8 cellular contexts compared by ENCODE assay signal in genomic region chr22:21652010-21652546, GRCh38. TPM values are rescaled to one million over a fixed set of nuclear protein-coding genes. Genes with fewer than 3 reads are reported as not detected.
A peak's percentile ranks its signal among the peaks of the same experiment; 100 is the strongest.
DNase-seq lines count a peak whose midpoint lies in the region; FAIRE-seq and TF ChIP-seq lines count a peak whose summit lies in the region.

No MANE protein-coding gene starts in this region.

- TF ChIP-seq POLR2A in H54 (IDR thresholded peaks at IDR 0.05; ENCODE audit: low read depth, low read length) = peak; percentile 57
- no peak for TF ChIP-seq POLR2A in testis (IDR thresholded peaks at IDR 0.05)

- peaks cover 8% of the 10 kb centered on the region for H3K36me3 ChIP-seq in osteoblast (ENCODE audit: insufficient read depth, low read length)
- H3K36me3 ChIP-seq in testis (ENCODE audit: low read depth, missing control alignments) = no peaks in the 10 kb centered on the region

- H3K27me3 Mint-ChIP-seq in activated naive CD4-positive, alpha-beta T cell treated with anti-CD3 and anti-CD28 coated beads for 36 hours (ENCODE audit: low read depth) = no peaks in the 10 kb centered on the region
- peaks cover 12% of the 10 kb centered on the region for H3K27me3 Mint-ChIP-seq in glutamatergic neuron (ENCODE audit: unreplicated experiment)

- intact Hi-C loops in activated naive CD4-positive, alpha-beta T cell treated with anti-CD3 and anti-CD28 coated beads for 36 hours (cut with micrococcal nuclease) = loop anchor here (1.0 to 10.0 kb wide), 4 partner anchors 10 to 57 kb away; partner anchors contain the start of gene SDF2L1
- intact Hi-C loops in testis (cut with DNase I; ENCODE audit: low total_unique reads) = no loop called here

- peak overlapping the region; percentile 91 for H3K4me3 ChIP-seq in osteoblast (ENCODE audit: insufficient read depth, low read length)
- peak overlapping the region; percentile 44 to 60 for H3K4me3 ChIP-seq in testis

- no peak for TF ChIP-seq CTCF in glutamatergic neuron (IDR thresholded peaks at IDR 0.05; ENCODE audit: partially characterized antibody, unreplicated experiment)
- no peak for TF ChIP-seq CTCF in osteoblast (IDR thresholded peaks at IDR 0.05; ENCODE audit: extremely low read depth, low read depth, low read length)
- no peak for TF ChIP-seq CTCF in testis (IDR thresholded peaks at IDR 0.05)

- CTCF ChIA-PET in activated naive CD4-positive, alpha-beta T cell treated with anti-CD3 and anti-CD28 coated beads for 36 hours (lab: Charles Lee) = interaction anchor here (2.6 kb wide), 1 partner anchor 10 kb away, joined by 10 read pairs; the partner anchor contains the start of gene SDF2L1

- H3K9me3 Mint-ChIP-seq in activated naive CD4-positive, alpha-beta T cell treated with anti-CD3 and anti-CD28 coated beads for 36 hours = no peaks in the 10 kb centered on the region
- H3K9me3 Mint-ChIP-seq in glutamatergic neuron (ENCODE audit: unreplicated experiment) = peaks cover 12% of the 10 kb centered on the region

- H3K9me3 ChIP-seq in osteoblast (ENCODE audit: low read depth, low read length) = no peaks in the 10 kb centered on the region
- H3K9me3 ChIP-seq in testis = no peaks in the 10 kb centered on the region

- DNase-seq in GDM1 (lab: John Stamatoyannopoulos, UW) = peak; percentile 76
- DNase-seq in H54 (ENCODE audit: insufficient read length, low spot score) = peak; percentile 90
- DNase-seq in M059J (ENCODE audit: low read depth) = peak; percentile 84
- peak; percentile 94 for DNase-seq in SK-N-DZ (ENCODE audit: low spot score)
- peak; percentile 94 for DNase-seq in activated naive CD4-positive, alpha-beta T cell treated with anti-CD3 and anti-CD28 coated beads for 36 hours
- DNase-seq in glutamatergic neuron = peak; percentile 94
- peak; percentile 99 for DNase-seq in osteoblast (ENCODE audit: insufficient read length, low spot score, missing footprints)
- peak; percentile 95 for DNase-seq in testis

- H3K79me2 ChIP-seq in osteoblast (ENCODE audit: insufficient read depth, low read length) = peaks cover 2% of the 10 kb centered on the region

- H3K4me3 Mint-ChIP-seq in activated naive CD4-positive, alpha-beta T cell treated with anti-CD3 and anti-CD28 coated beads for 36 hours = peak overlapping the region; percentile 88
- peak overlapping the region; percentile 95 for H3K4me3 Mint-ChIP-seq in glutamatergic neuron (ENCODE audit: unreplicated experiment)

- no peaks in the 10 kb centered on the region for H4K20me1 ChIP-seq in osteoblast (ENCODE audit: insufficient read depth, low read length)

- peaks cover 25% of the 10 kb centered on the region for H3K4me1 Mint-ChIP-seq in activated naive CD4-positive, alpha-beta T cell treated with anti-CD3 and anti-CD28 coated beads for 36 hours (ENCODE audit: low read depth)
- H3K4me1 Mint-ChIP-seq in glutamatergic neuron (ENCODE audit: low read depth, unreplicated experiment) = peaks cover 14% of the 10 kb centered on the region

- H3K27ac Mint-ChIP-seq in activated naive CD4-positive, alpha-beta T cell treated with anti-CD3 and anti-CD28 coated beads for 36 hours = peak overlapping the region; percentile 75
- H3K27ac Mint-ChIP-seq in glutamatergic neuron (ENCODE audit: unreplicated experiment) = peak overlapping the region; percentile 98

- H2AFZ ChIP-seq in osteoblast (ENCODE audit: low read length) = peak overlapping the region; percentile 93

- H3K4me1 ChIP-seq in osteoblast (ENCODE audit: insufficient read depth, low read length) (peaks cover 12% of the 10 kb centered on the region), testis (peaks cover 13% of the 10 kb centered on the region)

- H3K27ac ChIP-seq in osteoblast (ENCODE audit: low read depth, low read length) (peak overlapping the region; percentile 28), testis (no peak overlapping the region)

- H3K36me3 Mint-ChIP-seq in activated naive CD4-positive, alpha-beta T cell treated with anti-CD3 and anti-CD28 coated beads for 36 hours (ENCODE audit: low read depth) = peaks cover 13% of the 10 kb centered on the region
- H3K36me3 Mint-ChIP-seq in glutamatergic neuron (ENCODE audit: unreplicated experiment) = no peaks in the 10 kb centered on the region

- WGBS in testis, 2 donors = 0 to 1% methylated on average over 30 to 44 of the region's 44 CpGs

- FAIRE-seq in H54 (lab: Jason Lieb, UNC) = no peak

- H3K27me3 ChIP-seq in osteoblast (ENCODE audit: insufficient read depth, low read length) (no peaks in the 10 kb centered on the region), testis (no peaks in the 10 kb centered on the region)

- peak overlapping the region; percentile 97 for H3K4me2 ChIP-seq in osteoblast (ENCODE audit: insufficient read depth, low read length)

RNA-seq across cellular contexts. Expression of gene SDF2L1, which starts 10.0 kb away (rescaled TPM):
- 44.7 and 45.0 TPM in 2 replicates for total RNA-seq in M059J (2014; rRNA removed; shearing (Covaris generic))
- 29.1 and 31.6 TPM in 2 replicates for polyA plus RNA-seq in SK-N-DZ (2014; cell fraction: cytosol; rRNA removed)
- polyA plus RNA-seq in SK-N-DZ (2014; cell fraction: nucleus; rRNA removed) = 17.7 and 30.0 TPM in 2 replicates
- 10 to 100 TPM; 21.7 to 22.3 TPM for total RNA-seq in activated naive CD4-positive, alpha-beta T cell treated with anti-CD3 and anti-CD28 coated beads for 36 hours
- total RNA-seq in glutamatergic neuron (ENCODE audit: unreplicated experiment) = 24.0 TPM
- 10.5 and 13.3 TPM in 2 replicates for total RNA-seq in osteoblast
- 10 to 100 TPM; 33.0 to 34.3 TPM for total RNA-seq in testis
- 23.9 TPM for polyA plus RNA-seq in testis (ENCODE audit: insufficient read depth, low read depth, low replicate concordance)

RNA-seq across cellular contexts. Expression of gene PPIL2, which starts 13.7 kb away (rescaled TPM):
- total RNA-seq in M059J (2014; rRNA removed; shearing (Covaris generic)) = 18.9 and 26.0 TPM in 2 replicates
- 23.0 and 29.5 TPM in 2 replicates for polyA plus RNA-seq in SK-N-DZ (2014; cell fraction: cytosol; rRNA removed)
- polyA plus RNA-seq in SK-N-DZ (2014; cell fraction: nucleus; rRNA removed) = 89.9 and 117 TPM in 2 replicates
- 10 to 100 TPM; 40.9 to 42.3 TPM for total RNA-seq in activated naive CD4-positive, alpha-beta T cell treated with anti-CD3 and anti-CD28 coated beads for 36 hours
- total RNA-seq in glutamatergic neuron (ENCODE audit: unreplicated experiment) (61.6 TPM), osteoblast (25.3 and 29.2 TPM in 2 replicates), testis (10 to 100 TPM; 64.6 to 65.3 TPM)
- polyA plus RNA-seq in testis (ENCODE audit: insufficient read depth, low read depth, low replicate concordance) = 35.5 TPM

RNA-seq across cellular contexts. Expression of gene CCDC116, which starts 19.5 kb away (rescaled TPM):
- 0.05 TPM in 2 replicates for total RNA-seq in M059J (2014; rRNA removed; shearing (Covaris generic))
- polyA plus RNA-seq in SK-N-DZ (2014; cell fraction: cytosol; rRNA removed) = 0.06 and 0.07 TPM in 2 replicates
- polyA plus RNA-seq in SK-N-DZ (2014; cell fraction: nucleus; rRNA removed) = 0.62 and 0.68 TPM in 2 replicates
- under 1 TPM; 0.19 to 0.30 TPM for total RNA-seq in activated naive CD4-positive, alpha-beta T cell treated with anti-CD3 and anti-CD28 coated beads for 36 hours
- 0.71 TPM for total RNA-seq in glutamatergic neuron (ENCODE audit: unreplicated experiment)
- 0.29 and 0.36 TPM in 2 replicates for total RNA-seq in osteoblast
- total RNA-seq in testis = 10 to 100 TPM; 16.0 to 28.6 TPM
- polyA plus RNA-seq in testis (ENCODE audit: insufficient read depth, low read depth, low replicate concordance) = 54.0 TPM

RNA-seq across cellular contexts. Expression of gene YDJC, which starts 22.3 kb away (rescaled TPM):
- 28.4 and 57.4 TPM in 2 replicates for total RNA-seq in M059J (2014; rRNA removed; shearing (Covaris generic))
- polyA plus RNA-seq in SK-N-DZ (2014; cell fraction: cytosol; rRNA removed) = 99.0 and 107 TPM in 2 replicates
- 112 and 140 TPM in 2 replicates for polyA plus RNA-seq in SK-N-DZ (2014; cell fraction: nucleus; rRNA removed)
- 10 to 100 TPM; 50.3 to 53.2 TPM for total RNA-seq in activated naive CD4-positive, alpha-beta T cell treated with anti-CD3 and anti-CD28 coated beads for 36 hours
- 10.3 TPM for total RNA-seq in glutamatergic neuron (ENCODE audit: unreplicated experiment)
- total RNA-seq in osteoblast = 15.6 and 25.0 TPM in 2 replicates
- total RNA-seq in testis = 10 to 100 TPM; 36.5 to 37.1 TPM
- 9.9 TPM for polyA plus RNA-seq in testis (ENCODE audit: insufficient read depth, low read depth, low replicate concordance)
